ENCODE assay signal across 22 cellular contexts in the genomic region with DNA sequence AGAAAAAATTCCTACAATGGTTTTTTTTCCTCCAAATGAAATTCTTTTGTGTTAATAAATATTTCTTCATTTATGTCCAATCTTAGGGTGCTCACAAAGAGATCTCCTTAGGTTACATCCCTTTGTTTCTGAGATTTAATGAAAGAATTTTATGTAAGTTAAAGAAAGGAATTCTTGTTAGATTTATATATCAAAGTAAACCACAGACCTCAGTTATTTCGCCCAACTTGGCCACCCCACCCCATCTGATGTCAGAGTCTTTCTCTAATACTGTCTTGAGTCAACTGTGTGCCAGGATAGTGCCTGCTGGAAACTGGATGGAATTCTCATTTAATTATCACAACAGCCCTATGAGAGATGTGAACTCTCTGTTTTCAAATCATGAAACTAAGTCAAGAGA.
DNase-seq lines count a peak whose midpoint lies in the region; ATAC-seq, FAIRE-seq and TF ChIP-seq lines count a peak whose summit lies in the region.
"Had no signal": no experiment of that assay in that cellular context is flagged by ENCODE, and none has a peak within 500 bp of the region (broad histone marks: within the 10 kb centered on the region; RNA-seq: fewer than 3 reads in every experiment).

No MANE protein-coding gene starts in this region.

- peaks cover 10% of the 10 kb centered on the region for H3K9me3 Mint-ChIP-seq in astrocyte (ENCODE audit: unreplicated experiment)
- H3K9me3 Mint-ChIP-seq: activated B cell treated with CpG ODN at 0.5 μM for 24 hours; activated CD4-positive, alpha-beta memory T cell treated with anti-CD3 and anti-CD28 coated beads for 36 hours; memory B cell had no signal

- no peak overlapping the region for H3K27ac Mint-ChIP-seq in astrocyte (ENCODE audit: unreplicated experiment)
- H3K27ac Mint-ChIP-seq: activated B cell treated with CpG ODN at 0.5 μM for 24 hours; activated CD4-positive, alpha-beta memory T cell treated with anti-CD3 and anti-CD28 coated beads for 36 hours; memory B cell; nephron progenitor cell had no signal

- peaks cover 14% of the 10 kb centered on the region for H3K4me1 Mint-ChIP-seq in astrocyte (ENCODE audit: low read depth, unreplicated experiment)
- H3K4me1 Mint-ChIP-seq: activated B cell treated with CpG ODN at 0.5 μM for 24 hours had no signal

- peak; percentile 52 for DNase-seq in H4 (ENCODE audit: low spot score)
- DNase-seq in astrocyte (ENCODE audit: low read depth), result peak; percentile 59
- peak; percentile 64 for DNase-seq in foreskin melanocyte
- DNase-seq in stomach, result no peak
- no peak for DNase-seq in EL
- no peak for DNase-seq in prostate gland (ENCODE audit: low spot score)
- no peak for DNase-seq in NCI-H1417 treated with DMSO at 0.1 percent for 48 hours (lab: John Stamatoyannopoulos, UW)
- DNase-seq in upper lobe of right lung, result no peak
- DNase-seq: activated B cell treated with CpG ODN at 0.5 μM for 24 hours; activated CD4-positive, alpha-beta memory T cell treated with anti-CD3 and anti-CD28 coated beads for 36 hours; activated naive CD4-positive, alpha-beta T cell treated with Interleukin-2 at 50 U/mL for 16 hours; activated T-cell treated with anti-CD3 and anti-CD28 coated beads, Interleukin-2, amount 50 U/mL, for 1 hour; aorta; gastrocnemius medialis; NCI-H1092; NCI-H510A; psoas muscle; stimulated activated CD4-positive, alpha-beta T cell treated with anti-CD3 and anti-CD28 coated beads, Interleukin-4, amount 100 ng/mL, for 4 hours; T-helper 2 cell had no signal

- H3K36me3 Mint-ChIP-seq in astrocyte (ENCODE audit: low read depth, unreplicated experiment), result peaks cover 2% of the 10 kb centered on the region
- H3K36me3 Mint-ChIP-seq: activated CD4-positive, alpha-beta memory T cell treated with anti-CD3 and anti-CD28 coated beads for 36 hours; memory B cell had no signal

- no peak overlapping the region for H3K9ac ChIP-seq in astrocyte (ENCODE audit: low read length)

- H3K4me3 Mint-ChIP-seq in astrocyte (ENCODE audit: unreplicated experiment), result no peak overlapping the region
- H3K4me3 Mint-ChIP-seq: activated B cell treated with CpG ODN at 0.5 μM for 24 hours; activated CD4-positive, alpha-beta memory T cell treated with anti-CD3 and anti-CD28 coated beads for 36 hours; memory B cell; nephron progenitor cell had no signal

- H3K9me3 ChIP-seq in astrocyte (ENCODE audit: insufficient read depth, low read depth, low read length) (no peaks in the 10 kb centered on the region), stomach (no peaks in the 10 kb centered on the region), prostate gland (no peaks in the 10 kb centered on the region), upper lobe of right lung (no peaks in the 10 kb centered on the region)
- H3K9me3 ChIP-seq: gastrocnemius medialis, psoas muscle had no signal

- H3K4me1 ChIP-seq in astrocyte (ENCODE audit: insufficient read depth, low read length) (peaks cover 12% of the 10 kb centered on the region), stomach (peaks cover 29 to 33% (median 31%) of the 10 kb centered on the region in 4 donors), prostate gland (replicated peaks) (peaks cover 12% of the 10 kb centered on the region), upper lobe of right lung (peaks cover 28% of the 10 kb centered on the region)

- H3K27me3 Mint-ChIP-seq in astrocyte (ENCODE audit: low read depth, unreplicated experiment), result peaks cover 63% of the 10 kb centered on the region
- H3K27me3 Mint-ChIP-seq: activated B cell treated with CpG ODN at 0.5 μM for 24 hours; activated CD4-positive, alpha-beta memory T cell treated with anti-CD3 and anti-CD28 coated beads for 36 hours; memory B cell had no signal

- no peak overlapping the region for H3K4me3 ChIP-seq in astrocyte (ENCODE audit: insufficient read depth, low read depth, low read length)
- no peak overlapping the region for H3K4me3 ChIP-seq in stomach
- H3K4me3 ChIP-seq in prostate gland, result no peak overlapping the region
- no peak overlapping the region for H3K4me3 ChIP-seq in upper lobe of right lung
- H3K4me3 ChIP-seq: gastrocnemius medialis, psoas muscle, skin epidermis had no signal

- WGBS in stomach, 5 donors, result 26 to 60% (median 52%) methylated on average over 1 of the region's 1 CpG
- 41% methylated on average over 1 of the region's 1 CpG for WGBS in prostate gland

- no peak overlapping the region for H3K27ac ChIP-seq in astrocyte (ENCODE audit: low read depth, low read length)
- peak overlapping the region; percentile 58 to 89 (median 80) for H3K27ac ChIP-seq in stomach
- peak overlapping the region in 1 of 2 donors; percentile 68 for H3K27ac ChIP-seq in prostate gland
- H3K27ac ChIP-seq in upper lobe of right lung, result no peak overlapping the region
- H3K27ac ChIP-seq: gastrocnemius medialis, psoas muscle had no signal

- H3K27me3 ChIP-seq in astrocyte (ENCODE audit: insufficient read depth, low read length), result peaks cover 24% of the 10 kb centered on the region
- H3K27me3 ChIP-seq in stomach, result no peaks in the 10 kb centered on the region
- no peaks in the 10 kb centered on the region for H3K27me3 ChIP-seq in prostate gland (replicated peaks; ENCODE audit: insufficient read depth)
- H3K27me3 ChIP-seq in upper lobe of right lung, result no peaks in the 10 kb centered on the region
- H3K27me3 ChIP-seq: gastrocnemius medialis had no signal

- no peak for FAIRE-seq in astrocyte (lab: Jason Lieb, UNC)

- H4K20me1 ChIP-seq in astrocyte (ENCODE audit: insufficient read depth, low read length), result no peaks in the 10 kb centered on the region

- ATAC-seq in upper lobe of right lung, result no peak

- no peak for TF ChIP-seq EP300 in stomach (IDR thresholded peaks at IDR 0.05)

- no peak overlapping the region for H2AFZ ChIP-seq in astrocyte (ENCODE audit: low read depth, low read length)

- no peaks in the 10 kb centered on the region for H3K36me3 ChIP-seq in astrocyte (ENCODE audit: insufficient read depth, low read length)
- no peaks in the 10 kb centered on the region for H3K36me3 ChIP-seq in stomach
- no peaks in the 10 kb centered on the region for H3K36me3 ChIP-seq in prostate gland
- H3K36me3 ChIP-seq in upper lobe of right lung, result no peaks in the 10 kb centered on the region
- H3K36me3 ChIP-seq: gastrocnemius medialis had no signal

- no peak overlapping the region for H3K4me2 ChIP-seq in astrocyte (ENCODE audit: low read length)

- no peaks in the 10 kb centered on the region for H3K79me2 ChIP-seq in astrocyte (ENCODE audit: insufficient read depth, low read length)

- intact Hi-C loops in stomach (cut with DNase I; ENCODE audit: low total_unique reads), result no loop called here
- intact Hi-C loops in prostate gland (cut with DNase I), result no loop called here
- intact Hi-C loops in upper lobe of right lung (cut with DNase I), result no loop called here

- TF ChIP-seq CTCF in astrocyte (IDR thresholded peaks at IDR 0.05; ENCODE audit: insufficient read depth, low read depth, low read length) (no peak), stomach (IDR thresholded peaks at IDR 0.05) (no peak), prostate gland (IDR thresholded peaks at IDR 0.05) (no peak), upper lobe of right lung (IDR thresholded peaks at IDR 0.05) (no peak)

- no peak for TF ChIP-seq POLR2A in stomach (IDR thresholded peaks at IDR 0.05)
- no peak for TF ChIP-seq POLR2A in prostate gland (IDR thresholded peaks at IDR 0.05)

Comparison
In these comparisons a context has a peak if more than half of its experiments do, and no peak if none do; other contexts are left out.
1. DNase-seq: peak in H4 (single experiment), astrocyte (single experiment) and foreskin melanocyte (single experiment); none in stomach (single experiment), EL (single experiment), prostate gland (single experiment), NCI-H1417 treated with DMSO at 0.1 percent for 48 hours (single experiment) and upper lobe of right lung (single experiment).
2. H3K27ac ChIP-seq: peak in stomach (5 of 5); none in astrocyte (single experiment) and upper lobe of right lung (single experiment).